Comparison of ENCODE assay signal across 20 cellular contexts in genomic region chr6:1067346-1067745, GRCh38.
"Had no signal": no experiment of that assay in that cellular context is flagged by ENCODE, and none has a peak within 500 bp of the region (broad histone marks: within the 10 kb centered on the region; RNA-seq: fewer than 3 reads in every experiment).

No MANE protein-coding gene starts in this region.

- H3K4me1 ChIP-seq: right atrium auricular region, tibial artery, uterus had no signal

- H3K36me3 ChIP-seq: left ventricle myocardium inferior, ovary, right atrium auricular region, suprapubic skin, thoracic aorta, tibial artery, uterus had no signal

- H3K27ac ChIP-seq: left ventricle myocardium inferior, ovary, right atrium auricular region, skin epidermis, suprapubic skin, thoracic aorta, tibial artery, uterus had no signal

- H3K27me3 ChIP-seq: ovary, right atrium auricular region, suprapubic skin, uterus had no signal

- DNase-seq: hippocampal formation; kidney; left ventricle myocardium inferior; mesendoderm; naive thymus-derived CD4-positive, alpha-beta T cell; ovary; stimulated activated CD4-positive, alpha-beta T cell treated with anti-CD3 and anti-CD28 coated beads, Interleukin-12 subunit alpha, Interleukin-12 subunit beta, amount 100 ng/mL, for 4 hours; stimulated activated CD4-positive, alpha-beta T cell treated with anti-CD3 and anti-CD28 coated beads, Interleukin-15, amount 100 ng/mL, for 24 hours; stimulated activated CD4-positive, alpha-beta T cell treated with anti-CD3 and anti-CD28 coated beads, Interleukin-2, amount 100 ng/mL, for 24 hours; stimulated activated CD4-positive, alpha-beta T cell treated with anti-CD3 and anti-CD28 coated beads, Interleukin-4, amount 100 ng/mL, for 1 hour; stimulated activated naive B cell treated with anti-CD40 and anti-IgM and Interleukin-4, amounts not matched to agents 10 μg/mL and 1 μg/mL and 100 μg/mL, for 72 hours; tibial artery; uterus had no signal

- H3K9me3 ChIP-seq: left ventricle myocardium inferior, ovary, right atrium auricular region, suprapubic skin, thoracic aorta, tibial artery, uterus had no signal

- ATAC-seq: naive thymus-derived CD4-positive, alpha-beta T cell; natural killer cell treated with Interleukin-12 subunit alpha and Interleukin-12 subunit beta and Interleukin-15 and Interleukin-18, amount 100 ng/mL, for 72 hours; sciatic nerve; stimulated activated naive B cell treated with anti-CD40 and anti-IgM and Interleukin-4, amounts not matched to agents 10 μg/mL and 1 μg/mL and 100 μg/mL, for 72 hours had no signal

- FAIRE-seq: kidney had no signal

- H3K4me3 ChIP-seq: left ventricle myocardium inferior, lung, ovary, right atrium auricular region, skin epidermis, suprapubic skin, thoracic aorta, tibial artery, uterus had no signal
